In genomic region chr11:66567787-66568123, GRCh38 we compare ENCODE assay signal across 1 cellular context.
TF ChIP-seq lines count a peak whose summit lies in the region.

No MANE protein-coding gene starts in this region.

TF ChIP-seq in SK-N-SH treated with all-trans-retinoic acid at 6 μM for 48 hours, 23 proteins besides CTCF, POLR2A, EP300 and RAD21 (continued from another document):
- TF ChIP-seq TCF4 (CRISPR knock-in tag; IDR thresholded peaks at IDR 0.05; ENCODE audit: borderline replicate concordance): no peak
- TF ChIP-seq, protein P1, sequence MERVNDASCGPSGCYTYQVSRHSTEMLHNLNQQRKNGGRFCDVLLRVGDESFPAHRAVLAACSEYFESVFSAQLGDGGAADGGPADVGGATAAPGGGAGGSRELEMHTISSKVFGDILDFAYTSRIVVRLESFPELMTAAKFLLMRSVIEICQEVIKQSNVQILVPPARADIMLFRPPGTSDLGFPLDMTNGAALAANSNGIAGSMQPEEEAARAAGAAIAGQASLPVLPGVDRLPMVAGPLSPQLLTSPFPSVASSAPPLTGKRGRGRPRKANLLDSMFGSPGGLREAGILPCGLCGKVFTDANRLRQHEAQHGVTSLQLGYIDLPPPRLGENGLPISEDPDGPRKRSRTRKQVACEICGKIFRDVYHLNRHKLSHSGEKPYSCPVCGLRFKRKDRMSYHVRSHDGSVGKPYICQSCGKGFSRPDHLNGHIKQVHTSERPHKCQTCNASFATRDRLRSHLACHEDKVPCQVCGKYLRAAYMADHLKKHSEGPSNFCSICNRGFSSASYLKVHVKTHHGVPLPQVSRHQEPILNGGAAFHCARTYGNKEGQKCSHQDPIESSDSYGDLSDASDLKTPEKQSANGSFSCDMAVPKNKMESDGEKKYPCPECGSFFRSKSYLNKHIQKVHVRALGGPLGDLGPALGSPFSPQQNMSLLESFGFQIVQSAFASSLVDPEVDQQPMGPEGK (CRISPR knock-in tag; IDR thresholded peaks at IDR 0.05; ENCODE audit: borderline replicate concordance): no peak
- no peak for TF ChIP-seq ISL1 (CRISPR knock-in tag; IDR thresholded peaks at IDR 0.05)
- no peak for TF ChIP-seq GLIS3 (CRISPR knock-in tag; IDR thresholded peaks at IDR 0.05)
